ENCODE assay signal across 29 cellular contexts in the genomic region with DNA sequence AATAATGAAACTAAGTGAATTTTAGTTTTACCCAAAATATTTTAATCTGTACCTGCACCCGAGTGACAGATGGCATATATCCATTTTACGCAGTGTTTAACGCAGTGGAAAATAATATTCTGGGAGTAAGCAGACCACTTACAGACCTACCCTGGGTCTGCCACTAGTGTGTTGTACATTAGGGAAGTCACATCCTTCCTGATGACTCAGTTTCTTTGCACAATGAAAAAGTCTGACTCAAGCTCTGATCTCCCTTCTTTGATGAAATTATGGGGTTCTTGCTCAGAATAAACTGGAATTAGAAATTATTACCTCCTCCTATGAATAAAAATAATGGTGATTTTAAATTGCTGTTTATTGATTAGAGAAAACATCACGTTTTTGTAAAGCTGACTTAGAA.
DNase-seq lines count a peak whose midpoint lies in the region; ATAC-seq and TF ChIP-seq lines count a peak whose summit lies in the region.
"Had no signal": no experiment of that assay in that cellular context is flagged by ENCODE, and none has a peak within 500 bp of the region (broad histone marks: within the 10 kb centered on the region; RNA-seq: fewer than 3 reads in every experiment).

No MANE protein-coding gene starts in this region.

- DNase-seq in SKM-1 treated with dmso at 0.1 percent for 144 hours (lab: John Stamatoyannopoulos, UW; ENCODE audit: unreplicated experiment), result peak; percentile 1
- DNase-seq in SKM-1 (lab: John Stamatoyannopoulos, UW; ENCODE audit: unreplicated experiment), result no peak
- peak; percentile 47 for DNase-seq in adipocyte (ENCODE audit: low read depth)
- peak; percentile 6 to 37 for DNase-seq in fibroblast of lung (ENCODE audit: low read depth in 2 of 2)
- no peak for DNase-seq in NCI-H1048 (lab: John Stamatoyannopoulos, UW)
- no peak for DNase-seq in type B pancreatic cell (ENCODE audit: extremely low spot score, unreplicated experiment)
- no peak for DNase-seq in activated T-helper 2 cell treated with anti-CD3 and anti-CD28 coated beads, Interferon-gamma antibody, Interleukin-2, Interleukin-4, amounts not matched to agents 10 μg/mL and 5 μg/mL and 100 μg/mL, durations not matched to agents 14 hours and 24 hours and 36 hours (ENCODE audit: low spot score)
- DNase-seq: 8988T; activated CD4-positive, alpha-beta T cell treated with anti-CD3 and anti-CD28 coated beads, Interleukin-2, amount 10 ng/mL, durations not matched to agents 24 days and 14 days; CD8-positive, alpha-beta T cell; DMS 273 treated with DMSO at 0.1 percent for 48 hours; HFFc6; islet precursor cell; lower lobe of right lung; NCI-H1417 treated with DMSO at 0.1 percent for 48 hours; NCI-H2107; NCI-H524; Peyer's patch; posterior cingulate gyrus; sigmoid colon; stimulated activated CD4-positive, alpha-beta T cell treated with anti-CD3 and anti-CD28 coated beads, Interleukin-15, amount 100 ng/mL, for 24 hours; stomach; T-helper 2 cell had no signal

- TF ChIP-seq CTCF in fibroblast of lung (conservative IDR thresholded peaks at IDR 0.05 in 1 of 2, IDR thresholded peaks at IDR 0.05 in 1 of 2; ENCODE audit: low read depth in 1 of 2, low read length in 2 of 2) (no peak), type B pancreatic cell (conservative IDR thresholded peaks at IDR 0.05) (no peak)

- no peak overlapping the region for H3K27ac ChIP-seq in fibroblast of lung (ENCODE audit: insufficient read depth, low read length)
- H3K27ac ChIP-seq: lower lobe of right lung, Peyer's patch, sigmoid colon, stomach, tibial nerve had no signal

- peaks cover 3% of the 10 kb centered on the region for H3K36me3 ChIP-seq in adipocyte (ENCODE audit: control insufficient read depth, insufficient read depth, low read length, severe bottlenecking)
- no peaks in the 10 kb centered on the region for H3K36me3 ChIP-seq in fibroblast of lung (ENCODE audit: control insufficient read depth, insufficient read depth, low read length)
- H3K36me3 ChIP-seq: lower lobe of right lung, Peyer's patch, sigmoid colon had no signal

- H3K4me3 ChIP-seq in adipocyte (ENCODE audit: low read length) (no peak overlapping the region), fibroblast of lung (replicated peaks in 1 of 4; ENCODE audit: control extremely low read depth in 1 of 4, insufficient read depth in 1 of 4, low read depth in 3 of 4, low read length in 4 of 4) (no peak overlapping the region)
- H3K4me3 ChIP-seq: lower lobe of right lung, Peyer's patch, sigmoid colon, stomach, tibial nerve had no signal

- H3K9ac ChIP-seq in adipocyte (ENCODE audit: low read length), result no peak overlapping the region
- H3K9ac ChIP-seq in fibroblast of lung (ENCODE audit: insufficient read depth, low read length), result no peak overlapping the region

- no peaks in the 10 kb centered on the region for H3K27me3 ChIP-seq in adipocyte (replicated peaks; ENCODE audit: control insufficient read depth, insufficient read depth, low read length)
- H3K27me3 ChIP-seq in fibroblast of lung (ENCODE audit: control insufficient read depth, insufficient read depth, low read length), result no peaks in the 10 kb centered on the region
- H3K27me3 ChIP-seq: Peyer's patch, sigmoid colon, stomach, tibial nerve had no signal

- ATAC-seq in GM19395 (IDR thresholded peaks at IDR 0.05; ENCODE audit: unreplicated experiment), result no peak
- ATAC-seq: CD8-positive, alpha-beta T cell; lower lobe of right lung had no signal

- no peaks in the 10 kb centered on the region for H3K9me3 Mint-ChIP-seq in type B pancreatic cell
- no peaks in the 10 kb centered on the region for H3K9me3 Mint-ChIP-seq in activated T-helper 2 cell treated with anti-CD3 and anti-CD28 coated beads, Interferon-gamma antibody, Interleukin-2, Interleukin-4, amounts not matched to agents 10 μg/mL and 5 μg/mL and 100 μg/mL, durations not matched to agents 14 hours and 24 hours and 36 hours
- H3K9me3 Mint-ChIP-seq: activated naive CD4-positive, alpha-beta T cell treated with anti-CD3 and anti-CD28 coated beads, Interleukin-2, amount 50 U/mL, for 24 hours; activated T-helper 1 cell treated with anti-CD3 and anti-CD28 coated beads, Interleukin-12 subunit alpha, Interleukin-12 subunit beta, Interleukin-2, Interleukin-4 antibody, amounts not matched to agents 30 ng/mL and 10 ng/mL and 1 ng/mL, durations not matched to agents 14 hours and 24 hours and 36 hours; CD8-positive, alpha-beta T cell; IgD-negative memory B cell; neural crest cell had no signal

- peaks cover 22% of the 10 kb centered on the region for H3K4me1 ChIP-seq in adipocyte (ENCODE audit: control insufficient read depth, insufficient read depth, low read length)
- H3K4me1 ChIP-seq in fibroblast of lung (ENCODE audit: control insufficient read depth, extremely low read depth, insufficient read depth, low read length), result peaks cover 2% of the 10 kb centered on the region
- H3K4me1 ChIP-seq: lower lobe of right lung, Peyer's patch, sigmoid colon, stomach had no signal

- no peak overlapping the region for H3K4me3 Mint-ChIP-seq in type B pancreatic cell
- H3K4me3 Mint-ChIP-seq in activated T-helper 2 cell treated with anti-CD3 and anti-CD28 coated beads, Interferon-gamma antibody, Interleukin-2, Interleukin-4, amounts not matched to agents 10 μg/mL and 5 μg/mL and 100 μg/mL, durations not matched to agents 14 hours and 24 hours and 36 hours (ENCODE audit: low read depth), result no peak overlapping the region
- H3K4me3 Mint-ChIP-seq: activated CD4-positive, alpha-beta T cell treated with anti-CD3 and anti-CD28 coated beads, Interleukin-2, amount 10 ng/mL, durations not matched to agents 24 days and 14 days; activated naive CD4-positive, alpha-beta T cell treated with anti-CD3 and anti-CD28 coated beads, Interleukin-2, amount 50 U/mL, for 24 hours; activated T-helper 1 cell treated with anti-CD3 and anti-CD28 coated beads, Interleukin-12 subunit alpha, Interleukin-12 subunit beta, Interleukin-2, Interleukin-4 antibody, amounts not matched to agents 30 ng/mL and 10 ng/mL and 1 ng/mL, durations not matched to agents 14 hours and 24 hours and 36 hours; CD8-positive, alpha-beta T cell; HFFc6; IgD-negative memory B cell; neural crest cell had no signal

- H2AFZ ChIP-seq in fibroblast of lung (ENCODE audit: low read length), result no peak overlapping the region

- H3K4me2 ChIP-seq in fibroblast of lung (ENCODE audit: extremely low read depth, insufficient read depth, low read length), result no peak overlapping the region

- H4K20me1 ChIP-seq in fibroblast of lung (ENCODE audit: control insufficient read depth, extremely low read depth, insufficient read depth, low read length), result no peaks in the 10 kb centered on the region

- no peaks in the 10 kb centered on the region for H3K4me1 Mint-ChIP-seq in type B pancreatic cell (ENCODE audit: unreplicated experiment)
- no peaks in the 10 kb centered on the region for H3K4me1 Mint-ChIP-seq in activated T-helper 2 cell treated with anti-CD3 and anti-CD28 coated beads, Interferon-gamma antibody, Interleukin-2, Interleukin-4, amounts not matched to agents 10 μg/mL and 5 μg/mL and 100 μg/mL, durations not matched to agents 14 hours and 24 hours and 36 hours (ENCODE audit: low read depth)
- H3K4me1 Mint-ChIP-seq: activated CD4-positive, alpha-beta T cell treated with anti-CD3 and anti-CD28 coated beads, Interleukin-2, amount 10 ng/mL, durations not matched to agents 24 days and 14 days; activated naive CD4-positive, alpha-beta T cell treated with anti-CD3 and anti-CD28 coated beads, Interleukin-2, amount 50 U/mL, for 24 hours; IgD-negative memory B cell; neural crest cell had no signal

- H3K36me3 Mint-ChIP-seq in type B pancreatic cell, result peaks cover 3% of the 10 kb centered on the region
- H3K36me3 Mint-ChIP-seq in activated T-helper 2 cell treated with anti-CD3 and anti-CD28 coated beads, Interferon-gamma antibody, Interleukin-2, Interleukin-4, amounts not matched to agents 10 μg/mL and 5 μg/mL and 100 μg/mL, durations not matched to agents 14 hours and 24 hours and 36 hours (ENCODE audit: low read depth), result no peaks in the 10 kb centered on the region
- H3K36me3 Mint-ChIP-seq: CD8-positive, alpha-beta T cell; IgD-negative memory B cell had no signal

- H3K27ac Mint-ChIP-seq in type B pancreatic cell, result no peak overlapping the region
- no peak overlapping the region for H3K27ac Mint-ChIP-seq in activated T-helper 2 cell treated with anti-CD3 and anti-CD28 coated beads, Interferon-gamma antibody, Interleukin-2, Interleukin-4, amounts not matched to agents 10 μg/mL and 5 μg/mL and 100 μg/mL, durations not matched to agents 14 hours and 24 hours and 36 hours
- H3K27ac Mint-ChIP-seq: activated CD4-positive, alpha-beta T cell treated with anti-CD3 and anti-CD28 coated beads, Interleukin-2, amount 10 ng/mL, durations not matched to agents 24 days and 14 days; activated naive CD4-positive, alpha-beta T cell treated with anti-CD3 and anti-CD28 coated beads, Interleukin-2, amount 50 U/mL, for 24 hours; activated T-helper 1 cell treated with anti-CD3 and anti-CD28 coated beads, Interleukin-12 subunit alpha, Interleukin-12 subunit beta, Interleukin-2, Interleukin-4 antibody, amounts not matched to agents 30 ng/mL and 10 ng/mL and 1 ng/mL, durations not matched to agents 14 hours and 24 hours and 36 hours; CD8-positive, alpha-beta T cell; HFFc6; IgD-negative memory B cell had no signal

- no peaks in the 10 kb centered on the region for H3K27me3 Mint-ChIP-seq in type B pancreatic cell
- H3K27me3 Mint-ChIP-seq in activated T-helper 2 cell treated with anti-CD3 and anti-CD28 coated beads, Interferon-gamma antibody, Interleukin-2, Interleukin-4, amounts not matched to agents 10 μg/mL and 5 μg/mL and 100 μg/mL, durations not matched to agents 14 hours and 24 hours and 36 hours (ENCODE audit: low read depth), result no peaks in the 10 kb centered on the region
- H3K27me3 Mint-ChIP-seq: activated naive CD4-positive, alpha-beta T cell treated with anti-CD3 and anti-CD28 coated beads, Interleukin-2, amount 50 U/mL, for 24 hours; IgD-negative memory B cell had no signal

- H3K79me2 ChIP-seq in fibroblast of lung (ENCODE audit: control insufficient read depth, insufficient read depth, low read length), result no peaks in the 10 kb centered on the region

- intact Hi-C loops in activated T-helper 2 cell treated with anti-CD3 and anti-CD28 coated beads, Interferon-gamma antibody, Interleukin-2, Interleukin-4, amounts not matched to agents 10 μg/mL and 5 μg/mL and 100 μg/mL, durations not matched to agents 14 hours and 24 hours and 36 hours (cut with micrococcal nuclease), result no loop called here

- H3K9me3 ChIP-seq in adipocyte (ENCODE audit: control insufficient read depth, low read length) (no peaks in the 10 kb centered on the region), fibroblast of lung (ENCODE audit: control insufficient read depth, insufficient read depth, low read depth, low read length) (no peaks in the 10 kb centered on the region)
- H3K9me3 ChIP-seq: lower lobe of right lung, Peyer's patch, sigmoid colon, stomach, tibial nerve had no signal

Comparison
In these comparisons a context has a peak if more than half of its experiments do, and no peak if none do; other contexts are left out.
1. DNase-seq: peak in SKM-1 treated with dmso at 0.1 percent for 144 hours (single experiment), adipocyte (single experiment) and fibroblast of lung (2 of 2); none in SKM-1 (single experiment), NCI-H1048 (single experiment), type B pancreatic cell (single experiment) and activated T-helper 2 cell treated with anti-CD3 and anti-CD28 coated beads, Interferon-gamma antibody, Interleukin-2, Interleukin-4, amounts not matched to agents 10 μg/mL and 5 μg/mL and 100 μg/mL, durations not matched to agents 14 hours and 24 hours and 36 hours (single experiment).